8 cellular contexts compared by ENCODE assay signal in genomic region chr10:96586419-96587254, GRCh38. TPM values are rescaled to one million over a fixed set of nuclear protein-coding genes. Genes with fewer than 3 reads are reported as not detected.
DNase-seq lines count a peak whose midpoint lies in the region; ATAC-seq, FAIRE-seq and TF ChIP-seq lines count a peak whose summit lies in the region.

Gene TM9SF3 (minus strand): TSS chr10:96587012. CDS start chr10:96586835, 177 bp downstream.

- no peaks in the 10 kb centered on the region for H3K9me3 Mint-ChIP-seq in Caco-2 (ENCODE audit: unreplicated experiment)
- no peaks in the 10 kb centered on the region for H3K9me3 Mint-ChIP-seq in activated T-cell treated with anti-CD3 and anti-CD28 coated beads, Interleukin-2, amount 50 U/mL, for 72 hours
- H3K9me3 Mint-ChIP-seq in naive B cell, result no peaks in the 10 kb centered on the region
- no peaks in the 10 kb centered on the region for H3K9me3 Mint-ChIP-seq in stimulated activated memory B cell treated with anti-CD40 and anti-IgM and Interleukin-4, amounts not matched to agents 10 μg/mL and 1 μg/mL and 100 μg/mL, for 72 hours

- peak; percentile 96 for ATAC-seq in Panc1
- ATAC-seq in activated T-cell treated with anti-CD3 and anti-CD28 coated beads, Interleukin-2, amount 50 U/mL, for 72 hours (replicated peaks in 1 of 2), result peak; percentile 78 to 80
- peak; percentile 86 to 88 for ATAC-seq in naive B cell (ENCODE audit: low read depth in 2 of 2)
- ATAC-seq in stimulated activated memory B cell treated with anti-CD40 and anti-IgM and Interleukin-4, amounts not matched to agents 10 μg/mL and 1 μg/mL and 100 μg/mL, for 72 hours, result peak; percentile 95

- BruUV-seq in Caco-2 (replicated peaks; lab: Mats Ljungman, UMichigan) (no TSS peak), Panc1 (replicated peaks; lab: Mats Ljungman, UMichigan) (no TSS peak)

- no peaks in the 10 kb centered on the region for H3K9me3 ChIP-seq in Caco-2
- no peaks in the 10 kb centered on the region for H3K9me3 ChIP-seq in Panc1 (ENCODE audit: control insufficient read depth, insufficient read depth, low read depth, low read length)

- peak within 1 kb of the TSS; percentile 100 for H3K27ac ChIP-seq in Panc1 (ENCODE audit: low read length)

- H3K4me1 ChIP-seq in Caco-2 (peaks cover 41% of the 10 kb centered on the region), Panc1 (ENCODE audit: control insufficient read depth, insufficient read depth, low read length) (peaks cover 34% of the 10 kb centered on the region)

- CTCF ChIA-PET in Caco-2 (lab: Charles Lee) (interaction anchor here (1.0 to 1.4 kb wide), 4 partner anchors 54 to 73 kb away, joined by 3 to 5 read pairs (median 3); partner anchors contain the start of gene TLL2), Panc1 (lab: Charles Lee) (interaction anchor here (0.6 kb wide), 1 partner anchor 25 kb away, joined by 3 read pairs; no protein-coding TSS in a partner anchor)

- peak; percentile 90 for FAIRE-seq in HTR-8/SVneo (lab: Jason Lieb, UNC)

- H3K27ac Mint-ChIP-seq in Caco-2 (ENCODE audit: unreplicated experiment) (peak within 1 kb of the TSS; percentile 95), naive B cell (peak within 1 kb of the TSS in 5 of 6 donors; percentile 95 to 98 (median 95))
- H3K27ac Mint-ChIP-seq in activated T-cell treated with anti-CD3 and anti-CD28 coated beads, Interleukin-2, amount 50 U/mL, for 72 hours, result peak within 1 kb of the TSS; percentile 96
- no peak within 1 kb of the TSS for H3K27ac Mint-ChIP-seq in stimulated activated memory B cell treated with anti-CD40 and anti-IgM and Interleukin-4, amounts not matched to agents 10 μg/mL and 1 μg/mL and 100 μg/mL, for 72 hours

- in situ Hi-C loops in Panc1 (cut with HindIII; ENCODE audit: low pct_unique_long_range_greater_than_20kb, low sequenced_read_pairs), result no loop called here

- H3K27me3 Mint-ChIP-seq in Caco-2 (ENCODE audit: insufficient read depth, unreplicated experiment), result no peaks in the 10 kb centered on the region
- peaks cover 8% of the 10 kb centered on the region for H3K27me3 Mint-ChIP-seq in activated T-cell treated with anti-CD3 and anti-CD28 coated beads, Interleukin-2, amount 50 U/mL, for 72 hours (ENCODE audit: low read depth)
- H3K27me3 Mint-ChIP-seq in naive B cell, result no peaks in the 10 kb centered on the region
- no peaks in the 10 kb centered on the region for H3K27me3 Mint-ChIP-seq in stimulated activated memory B cell treated with anti-CD40 and anti-IgM and Interleukin-4, amounts not matched to agents 10 μg/mL and 1 μg/mL and 100 μg/mL, for 72 hours

- TF ChIP-seq CTCF in Caco-2 (IDR thresholded peaks at IDR 0.05; ENCODE audit: insufficient read depth in 1 of 2, low read depth in 1 of 2, low read length in 1 of 2, severe bottlenecking in 1 of 2, unreplicated experiment in 1 of 2) (no peak), GM20000 (IDR thresholded peaks at IDR 0.05; ENCODE audit: extremely low read depth, missing control alignments) (no peak), Panc1 (IDR thresholded peaks at IDR 0.05) (peak; percentile 16)

- H3K4me3 ChIP-seq in Caco-2 (ENCODE audit: low read depth, low read length) (peak within 1 kb of the TSS; percentile 95), Panc1 (ENCODE audit: low read depth in 2 of 2, low read length in 2 of 2) (peak within 1 kb of the TSS; percentile 93 to 97)

- DNase-seq in Caco-2 (peak; percentile 92 to 93), GM20000 (ENCODE audit: low spot score) (peak; percentile 95), HTR-8/SVneo (ENCODE audit: insufficient read length, low spot score) (peak; percentile 83), Panc1 (ENCODE audit: low read depth, low spot score) (no peak), fibroblast of gingiva (ENCODE audit: low read depth) (peak; percentile 91), naive B cell (peak; percentile 92)
- peak; percentile 94 to 95 for DNase-seq in activated T-cell treated with anti-CD3 and anti-CD28 coated beads, Interleukin-2, amount 50 U/mL, for 72 hours

- peaks cover 18% of the 10 kb centered on the region for H3K36me3 Mint-ChIP-seq in Caco-2 (ENCODE audit: insufficient read depth, unreplicated experiment)
- H3K36me3 Mint-ChIP-seq in activated T-cell treated with anti-CD3 and anti-CD28 coated beads, Interleukin-2, amount 50 U/mL, for 72 hours (ENCODE audit: insufficient read depth in 2 of 2), result peaks cover 2 to 4% of the 10 kb centered on the region in 2 donors
- H3K36me3 Mint-ChIP-seq in naive B cell, result no peaks in the 10 kb centered on the region
- peaks cover 3% of the 10 kb centered on the region for H3K36me3 Mint-ChIP-seq in stimulated activated memory B cell treated with anti-CD40 and anti-IgM and Interleukin-4, amounts not matched to agents 10 μg/mL and 1 μg/mL and 100 μg/mL, for 72 hours

- POLR2A ChIA-PET in Caco-2 (lab: Charles Lee), result interaction anchor here (1.0 to 1.4 kb wide), 2 partner anchors 46 to 54 kb away, joined by 3 to 5 read pairs; no protein-coding TSS in a partner anchor
- POLR2A ChIA-PET in Panc1 (lab: Charles Lee), result interaction anchor here (0.6 to 0.7 kb wide), 3 partner anchors 9 to 703 kb away, joined by 3 to 5 read pairs (median 4); no protein-coding TSS in a partner anchor

- H3K4me3 Mint-ChIP-seq in Caco-2 (ENCODE audit: unreplicated experiment) (no peak within 1 kb of the TSS), naive B cell (peak within 1 kb of the TSS in 7 of 8 donors; percentile 80 to 96 (median 92))
- peak within 1 kb of the TSS; percentile 94 to 95 for H3K4me3 Mint-ChIP-seq in activated T-cell treated with anti-CD3 and anti-CD28 coated beads, Interleukin-2, amount 50 U/mL, for 72 hours
- H3K4me3 Mint-ChIP-seq in stimulated activated memory B cell treated with anti-CD40 and anti-IgM and Interleukin-4, amounts not matched to agents 10 μg/mL and 1 μg/mL and 100 μg/mL, for 72 hours, result peak within 1 kb of the TSS; percentile 90

- intact Hi-C loops in Caco-2 (cut with micrococcal nuclease; ENCODE audit: unreplicated experiment), result loop anchor here (2.0 kb wide), 1 partner anchor 46 kb away; no protein-coding TSS in a partner anchor
- intact Hi-C loops in Panc1 (cut with micrococcal nuclease; ENCODE audit: unreplicated experiment), result no loop called here

- H3K27me3 ChIP-seq in Caco-2 (replicated peaks; ENCODE audit: control insufficient read depth, insufficient read depth, low read length) (no peaks in the 10 kb centered on the region), Panc1 (ENCODE audit: control insufficient read depth, insufficient read depth, low read length) (no peaks in the 10 kb centered on the region)

- H3K4me1 Mint-ChIP-seq in Caco-2 (ENCODE audit: low read depth, unreplicated experiment), result peaks cover 6% of the 10 kb centered on the region
- H3K4me1 Mint-ChIP-seq in activated T-cell treated with anti-CD3 and anti-CD28 coated beads, Interleukin-2, amount 50 U/mL, for 72 hours (ENCODE audit: low read depth), result peaks cover 40% of the 10 kb centered on the region
- peaks cover 25 to 46% (median 42%) of the 10 kb centered on the region in 3 donors for H3K4me1 Mint-ChIP-seq in naive B cell
- H3K4me1 Mint-ChIP-seq in stimulated activated memory B cell treated with anti-CD40 and anti-IgM and Interleukin-4, amounts not matched to agents 10 μg/mL and 1 μg/mL and 100 μg/mL, for 72 hours, result peaks cover 46% of the 10 kb centered on the region

- no peaks in the 10 kb centered on the region for H3K36me3 ChIP-seq in Caco-2 (ENCODE audit: control insufficient read depth, insufficient read depth, low read length)
- H3K36me3 ChIP-seq in Panc1 (ENCODE audit: control insufficient read depth, insufficient read depth, low read length), result peaks cover 9% of the 10 kb centered on the region

RNA-seq across cellular contexts. Expression of gene TM9SF3, which starts in this region (rescaled TPM):
- total RNA-seq in Caco-2 (2022) (176 and 184 TPM in 2 replicates), Panc1 (2021; ENCODE audit: unreplicated experiment) (179 TPM)
- 57.8 TPM for polyA plus RNA-seq in Panc1 (2012; ENCODE audit: insufficient read length)
- total RNA-seq in activated T-cell treated with anti-CD3 and anti-CD28 coated beads, Interleukin-2, amount 50 U/mL, for 72 hours, result 10 to 100 TPM; 72.8 to 76.7 TPM
- polyA plus RNA-seq in naive B cell (ENCODE audit: low read depth in 6 of 6), result 10 to 100 TPM; 36.7 to 68.0 (median 45.8) TPM
